Comparison of ENCODE assay signal across 28 cellular contexts in genomic region chr7:117264716-117265115, GRCh38. TPM values are rescaled to one million over a fixed set of nuclear protein-coding genes. Genes with fewer than 3 reads are reported as not detected.
"Had no signal": no experiment of that assay in that cellular context is flagged by ENCODE, and none has a peak within 500 bp of the region (broad histone marks: within the 10 kb centered on the region; RNA-seq: fewer than 3 reads in every experiment).

No MANE protein-coding gene starts in this region.

- H3K4me1 ChIP-seq: stomach, suprapubic skin, testis, thyroid gland, tibial nerve, transverse colon, upper lobe of left lung, upper lobe of right lung, uterus had no signal

- H3K36me3 Mint-ChIP-seq: stimulated activated effector memory CD8-positive, alpha-beta T cell treated with anti-CD3 and anti-CD28 coated beads, Interleukin-12 subunit alpha, Interleukin-12 subunit beta, amount 100 ng/mL, for 72 hours; stimulated activated naive B cell treated with anti-CD40 and anti-IgM and Interleukin-4, amounts not matched to agents 10 μg/mL and 1 μg/mL and 100 μg/mL, for 72 hours; type B pancreatic cell had no signal

- DNase-seq: stimulated activated CD4-positive, alpha-beta T cell treated with anti-CD3 and anti-CD28 coated beads, Interleukin-2, amount 100 ng/mL, for 48 hours; stimulated activated CD4-positive, alpha-beta T cell treated with anti-CD3 and anti-CD28 coated beads, Interleukin-4, amount 100 ng/mL, for 1 hour; stimulated activated CD4-positive, alpha-beta T cell treated with anti-CD3 and anti-CD28 coated beads, Interleukin-4, amount 100 ng/mL, for 24 hours; stimulated activated CD4-positive, alpha-beta T cell treated with anti-CD3 and anti-CD28 coated beads, Interleukin-4, amount 100 ng/mL, for 4 hours; stimulated activated CD8-positive, alpha-beta memory T cell treated with anti-CD3 and anti-CD28 coated beads, Interleukin-4, amount 100 ng/mL, for 48 hours; stimulated activated naive B cell treated with anti-CD40 and anti-IgM and Interleukin-4, amounts not matched to agents 10 μg/mL and 1 μg/mL and 100 μg/mL, for 72 hours; stimulated activated naive CD4-positive, alpha-beta T cell; stimulated activated naive CD4-positive, alpha-beta T cell treated with Interleukin-2 at 50 U/mL for 16 hours; stimulated activated naive CD8-positive, alpha-beta T cell treated with anti-CD3 and anti-CD28 coated beads, Interleukin-15, amount 100 ng/mL, for 72 hours; stimulated activated naive CD8-positive, alpha-beta T cell treated with anti-CD3 and anti-CD28 coated beads, Interleukin-15, Interleukin-2, amounts not matched to agents 100 U/mL and 50 U/mL, for 24 hours; stomach; substantia nigra; testis; thyroid gland; tibial artery; transverse colon; trophoblast cell; upper lobe of left lung; upper lobe of right lung; uterus had no signal

- H3K36me3 ChIP-seq: stomach, suprapubic skin, thoracic aorta, thyroid gland, tibial artery, tibial nerve, transverse colon, upper lobe of left lung, upper lobe of right lung, uterus, vagina had no signal

- FAIRE-seq: urothelium cell line had no signal

- ATAC-seq: stimulated activated effector memory CD8-positive, alpha-beta T cell treated with anti-CD3 and anti-CD28 coated beads, Interleukin-12 subunit alpha, Interleukin-12 subunit beta, amount 100 ng/mL, for 72 hours; stimulated activated naive B cell treated with anti-CD40 and anti-IgM and Interleukin-4, amounts not matched to agents 10 μg/mL and 1 μg/mL and 100 μg/mL, for 72 hours; stimulated activated naive CD8-positive, alpha-beta T cell treated with anti-CD3 and anti-CD28 coated beads, Interleukin-15, amount 100 ng/mL, for 72 hours; stimulated activated naive CD8-positive, alpha-beta T cell treated with anti-CD3 and anti-CD28 coated beads, Interleukin-15, Interleukin-2, amounts not matched to agents 100 U/mL and 50 U/mL, for 24 hours; upper lobe of right lung had no signal

- H3K27ac ChIP-seq: stomach, suprapubic skin, testis, thoracic aorta, thyroid gland, tibial artery, tibial nerve, transverse colon, upper lobe of left lung, upper lobe of right lung, uterus, vagina had no signal

- H3K9me3 ChIP-seq: suprapubic skin, testis, thoracic aorta, thyroid gland, tibial nerve, transverse colon, upper lobe of left lung, upper lobe of right lung, uterus, vagina had no signal

- H3K4me1 Mint-ChIP-seq: stimulated activated effector memory CD8-positive, alpha-beta T cell treated with anti-CD3 and anti-CD28 coated beads, Interleukin-12 subunit alpha, Interleukin-12 subunit beta, amount 100 ng/mL, for 72 hours; stimulated activated naive B cell treated with anti-CD40 and anti-IgM and Interleukin-4, amounts not matched to agents 10 μg/mL and 1 μg/mL and 100 μg/mL, for 72 hours; stimulated activated naive CD8-positive, alpha-beta T cell treated with anti-CD3 and anti-CD28 coated beads, Interleukin-15, amount 100 ng/mL, for 72 hours had no signal

- H3K9me3 Mint-ChIP-seq: stimulated activated effector memory CD8-positive, alpha-beta T cell treated with anti-CD3 and anti-CD28 coated beads, Interleukin-12 subunit alpha, Interleukin-12 subunit beta, amount 100 ng/mL, for 72 hours; stimulated activated naive CD8-positive, alpha-beta T cell treated with anti-CD3 and anti-CD28 coated beads, Interleukin-15, amount 100 ng/mL, for 72 hours; stimulated activated naive CD8-positive, alpha-beta T cell treated with anti-CD3 and anti-CD28 coated beads, Interleukin-15, Interleukin-2, amounts not matched to agents 100 ng/mL and 50 ng/mL, for 24 hours; type B pancreatic cell had no signal

- H3K4me3 Mint-ChIP-seq: stimulated activated effector memory CD8-positive, alpha-beta T cell treated with anti-CD3 and anti-CD28 coated beads, Interleukin-12 subunit alpha, Interleukin-12 subunit beta, amount 100 ng/mL, for 72 hours; stimulated activated naive B cell treated with anti-CD40 and anti-IgM and Interleukin-4, amounts not matched to agents 10 μg/mL and 1 μg/mL and 100 μg/mL, for 72 hours; stimulated activated naive CD8-positive, alpha-beta T cell treated with anti-CD3 and anti-CD28 coated beads, Interleukin-15, amount 100 ng/mL, for 72 hours; stimulated activated naive CD8-positive, alpha-beta T cell treated with anti-CD3 and anti-CD28 coated beads, Interleukin-15, Interleukin-2, amounts not matched to agents 100 ng/mL and 50 ng/mL, for 24 hours; type B pancreatic cell had no signal

- H3K27me3 ChIP-seq: stomach, suprapubic skin, testis, thyroid gland, tibial artery, tibial nerve, upper lobe of left lung, upper lobe of right lung, uterus, vagina had no signal

- H3K27ac Mint-ChIP-seq: stimulated activated effector memory CD8-positive, alpha-beta T cell treated with anti-CD3 and anti-CD28 coated beads, Interleukin-12 subunit alpha, Interleukin-12 subunit beta, amount 100 ng/mL, for 72 hours; stimulated activated naive B cell treated with anti-CD40 and anti-IgM and Interleukin-4, amounts not matched to agents 10 μg/mL and 1 μg/mL and 100 μg/mL, for 72 hours; stimulated activated naive CD8-positive, alpha-beta T cell treated with anti-CD3 and anti-CD28 coated beads, Interleukin-15, amount 100 ng/mL, for 72 hours; stimulated activated naive CD8-positive, alpha-beta T cell treated with anti-CD3 and anti-CD28 coated beads, Interleukin-15, Interleukin-2, amounts not matched to agents 100 ng/mL and 50 ng/mL, for 24 hours; type B pancreatic cell had no signal

- H3K4me3 ChIP-seq: stomach, suprapubic skin, testis, thoracic aorta, thyroid gland, tibial artery, tibial nerve, transverse colon, upper lobe of left lung, upper lobe of right lung, uterus, vagina had no signal

RNA-seq across cellular contexts. Expression of gene WNT2, which starts 58.1 kb away (rescaled TPM):
- total RNA-seq: transverse colon, vagina had no signal
